11 cellular contexts compared by ENCODE assay signal in the genomic region with DNA sequence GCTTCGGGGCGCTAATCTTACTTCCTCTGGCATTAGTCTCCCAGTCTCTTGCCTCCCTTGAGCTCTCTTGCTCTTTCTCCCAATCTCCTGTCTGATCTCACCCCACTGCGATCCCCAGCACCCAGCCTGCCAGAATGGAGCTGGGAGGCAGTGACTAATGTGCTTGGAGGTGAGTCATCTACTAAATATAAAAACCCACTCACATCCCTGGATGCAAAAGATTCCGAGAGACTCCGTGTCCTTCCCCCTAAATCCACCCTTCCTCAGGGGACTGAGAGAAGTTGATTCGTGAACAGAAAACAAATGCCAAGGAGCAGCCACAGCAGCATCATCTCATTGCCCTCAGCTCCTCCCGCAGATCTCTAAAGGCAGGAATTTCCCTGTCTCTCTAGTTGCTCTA. TPM values are rescaled to one million over a fixed set of nuclear protein-coding genes. Genes with fewer than 3 reads are reported as not detected.
DNase-seq lines count a peak whose midpoint lies in the region; ATAC-seq and TF ChIP-seq lines count a peak whose summit lies in the region.
"Had no signal": no experiment of that assay in that cellular context is flagged by ENCODE, and none has a peak within 500 bp of the region (broad histone marks: within the 10 kb centered on the region; RNA-seq: fewer than 3 reads in every experiment).

No MANE protein-coding gene starts in this region.

- H4K20me1 ChIP-seq in mammary epithelial cell (ENCODE audit: insufficient read depth, low read length) (no peaks in the 10 kb centered on the region), MM.1S (ENCODE audit: insufficient read depth, low read length) (no peaks in the 10 kb centered on the region)
- H4K20me1 ChIP-seq: BLaER1 treated with 17β-estradiol and CSF1 and Interleukin-3, amounts not matched to agents 10 nM and 100 nM had no signal

- intact Hi-C loops in Right ventricle myocardium inferior (cut with DNase I) (no loop called here), left ventricle myocardium inferior (cut with micrococcal nuclease) (no loop called here), mammary epithelial cell (cut with micrococcal nuclease) (no loop called here)

- peaks cover 59% of the 10 kb centered on the region for H3K27me3 ChIP-seq in left ventricle myocardium inferior (ENCODE audit: low read depth)
- no peaks in the 10 kb centered on the region for H3K27me3 ChIP-seq in mammary epithelial cell (ENCODE audit: insufficient read depth, low read length)
- no peaks in the 10 kb centered on the region for H3K27me3 ChIP-seq in MM.1S (replicated peaks; ENCODE audit: insufficient read depth, low read length)
- H3K27me3 ChIP-seq: BLaER1 treated with 17β-estradiol and CSF1 and Interleukin-3, amounts not matched to agents 10 nM and 100 nM had no signal

- dilution Hi-C loops in mammary epithelial cell (cut with HindIII; ENCODE audit: low sequenced_read_pairs): no loop called here

- no peaks in the 10 kb centered on the region for H3F3A ChIP-seq in MM.1S (ENCODE audit: insufficient read depth, low read length)

- H3K9me3 ChIP-seq in left ventricle myocardium inferior (replicated peaks) (no peaks in the 10 kb centered on the region), mammary epithelial cell (replicated peaks; ENCODE audit: insufficient read depth, low read length) (no peaks in the 10 kb centered on the region), MM.1S (replicated peaks; ENCODE audit: insufficient read depth, low read length) (no peaks in the 10 kb centered on the region)
- H3K9me3 ChIP-seq: BLaER1 treated with 17β-estradiol and CSF1 and Interleukin-3, amounts not matched to agents 10 nM and 100 nM; body of pancreas had no signal

- no peak overlapping the region for H3K27ac ChIP-seq in left ventricle myocardium inferior (replicated peaks)
- H3K27ac ChIP-seq in mammary epithelial cell (ENCODE audit: insufficient read depth, low read depth, low read length): no peak overlapping the region
- H3K27ac ChIP-seq in MM.1S (ENCODE audit: low read length): no peak overlapping the region
- H3K27ac ChIP-seq: BLaER1 treated with 17β-estradiol and CSF1 and Interleukin-3, amounts not matched to agents 10 nM and 100 nM; body of pancreas had no signal

- H3K9me2 ChIP-seq in MM.1S (replicated peaks; ENCODE audit: insufficient read depth, low read length): no peaks in the 10 kb centered on the region

- no peak for TF ChIP-seq CTCF in left ventricle myocardium inferior (IDR thresholded peaks at IDR 0.05; ENCODE audit: borderline replicate concordance)
- TF ChIP-seq CTCF in mammary epithelial cell (conservative IDR thresholded peaks at IDR 0.05 in 1 of 2, IDR thresholded peaks at IDR 0.05 in 1 of 2; ENCODE audit: extremely low read depth in 1 of 2, insufficient read depth in 1 of 2, low read depth in 1 of 2, low read length in 2 of 2): no peak
- TF ChIP-seq CTCF in MM.1S (IDR thresholded peaks at IDR 0.05; ENCODE audit: low read length): no peak

- H3K36me3 ChIP-seq in left ventricle myocardium inferior (no peaks in the 10 kb centered on the region), mammary epithelial cell (ENCODE audit: insufficient read depth, low read length) (no peaks in the 10 kb centered on the region), MM.1S (replicated peaks; ENCODE audit: insufficient read depth, low read length) (no peaks in the 10 kb centered on the region)
- H3K36me3 ChIP-seq: BLaER1 treated with 17β-estradiol and CSF1 and Interleukin-3, amounts not matched to agents 10 nM and 100 nM had no signal

- H3K4me2 ChIP-seq in mammary epithelial cell (ENCODE audit: insufficient read depth, low read depth, low read length) (no peak overlapping the region), MM.1S (ENCODE audit: low read depth, low read length) (no peak overlapping the region)
- H3K4me2 ChIP-seq: BLaER1 treated with 17β-estradiol and CSF1 and Interleukin-3, amounts not matched to agents 10 nM and 100 nM had no signal

- no TSS peak for BruUV-seq in mammary epithelial cell (replicated peaks; lab: Mats Ljungman, UMichigan)

- CTCF ChIA-PET in mammary epithelial cell (lab: Charles Lee; ENCODE audit: low non-redundant PET): no interaction called here

- H3K4me1 ChIP-seq in left ventricle myocardium inferior (peaks cover 13% of the 10 kb centered on the region), mammary epithelial cell (ENCODE audit: insufficient read depth, low read length) (peaks cover 5% of the 10 kb centered on the region), MM.1S (ENCODE audit: low read length) (no peaks in the 10 kb centered on the region)
- H3K4me1 ChIP-seq: body of pancreas had no signal

- H3K79me2 ChIP-seq in mammary epithelial cell (ENCODE audit: insufficient read depth, low read length) (no peaks in the 10 kb centered on the region), MM.1S (ENCODE audit: low read length) (no peaks in the 10 kb centered on the region)

- DNase-seq in Right ventricle myocardium inferior (ENCODE audit: missing footprints) (no peak), left ventricle myocardium inferior (no peak), mammary epithelial cell (peak; percentile 78), islet precursor cell (peak; percentile 75), GDM1 (lab: John Stamatoyannopoulos, UW) (no peak), MM.1S (no peak), NCI-H1417 (lab: John Stamatoyannopoulos, UW) (no peak)
- DNase-seq: body of pancreas, NCI-H1694 had no signal

- H3K4me3 ChIP-seq in left ventricle myocardium inferior (no peak overlapping the region), mammary epithelial cell (replicated peaks in 1 of 3; ENCODE audit: insufficient read depth in 1 of 3, low read depth in 2 of 3, low read length in 3 of 3) (no peak overlapping the region), MM.1S (ENCODE audit: low read length) (no peak overlapping the region)
- H3K4me3 ChIP-seq: BLaER1 treated with 17β-estradiol and CSF1 and Interleukin-3, amounts not matched to agents 10 nM and 100 nM; body of pancreas had no signal

- in situ Hi-C loops in mammary epithelial cell (cut with MboI; ENCODE audit: low sequenced_read_pairs in 2 of 2): loop anchor here in 1 of 2 donors (5.0 kb wide), 1 partner anchor 141 kb away; no protein-coding TSS in a partner anchor

- no peak overlapping the region for H2AFZ ChIP-seq in mammary epithelial cell (ENCODE audit: low read depth, low read length)
- no peak overlapping the region for H2AFZ ChIP-seq in MM.1S (ENCODE audit: low read length)

- H3K9ac ChIP-seq in mammary epithelial cell (ENCODE audit: insufficient read depth, low read length) (no peak overlapping the region), MM.1S (ENCODE audit: low read length) (no peak overlapping the region)
- H3K9ac ChIP-seq: BLaER1 treated with 17β-estradiol and CSF1 and Interleukin-3, amounts not matched to agents 10 nM and 100 nM had no signal

- 45% methylated on average over 4 of the region's 7 CpGs for WGBS in mammary epithelial cell (ENCODE audit: low coverage, missing lambda C conversion rate)

- ATAC-seq in Right ventricle myocardium inferior: peak; percentile 64
- ATAC-seq in activated CD4-positive, CD25-positive, alpha-beta regulatory T cell treated with anti-CD3 and anti-CD28 coated beads, Interleukin-2, amount 50 U/mL, for 24 hours: no peak
- ATAC-seq: body of pancreas had no signal

RNA-seq across cellular contexts. Expression of a gene that starts 45.7 kb away (rescaled TPM):
- total RNA-seq in Right ventricle myocardium inferior: 2.1 TPM
- total RNA-seq in left ventricle myocardium inferior: 2.6 TPM
- not detected for total RNA-seq in mammary epithelial cell
- not detected for polyA plus RNA-seq in mammary epithelial cell
- not detected for polyA minus RNA-seq in mammary epithelial cell

Comparison
In these comparisons a context has a peak if more than half of its experiments do, and no peak if none do; other contexts are left out.
1. DNase-seq: peak in mammary epithelial cell (single experiment) and islet precursor cell (single experiment); none in Right ventricle myocardium inferior (single experiment), left ventricle myocardium inferior (single experiment), GDM1 (single experiment), MM.1S (single experiment) and NCI-H1417 (0 of 3).